Comparison of ENCODE assay signal across 11 cellular contexts in the genomic region with DNA sequence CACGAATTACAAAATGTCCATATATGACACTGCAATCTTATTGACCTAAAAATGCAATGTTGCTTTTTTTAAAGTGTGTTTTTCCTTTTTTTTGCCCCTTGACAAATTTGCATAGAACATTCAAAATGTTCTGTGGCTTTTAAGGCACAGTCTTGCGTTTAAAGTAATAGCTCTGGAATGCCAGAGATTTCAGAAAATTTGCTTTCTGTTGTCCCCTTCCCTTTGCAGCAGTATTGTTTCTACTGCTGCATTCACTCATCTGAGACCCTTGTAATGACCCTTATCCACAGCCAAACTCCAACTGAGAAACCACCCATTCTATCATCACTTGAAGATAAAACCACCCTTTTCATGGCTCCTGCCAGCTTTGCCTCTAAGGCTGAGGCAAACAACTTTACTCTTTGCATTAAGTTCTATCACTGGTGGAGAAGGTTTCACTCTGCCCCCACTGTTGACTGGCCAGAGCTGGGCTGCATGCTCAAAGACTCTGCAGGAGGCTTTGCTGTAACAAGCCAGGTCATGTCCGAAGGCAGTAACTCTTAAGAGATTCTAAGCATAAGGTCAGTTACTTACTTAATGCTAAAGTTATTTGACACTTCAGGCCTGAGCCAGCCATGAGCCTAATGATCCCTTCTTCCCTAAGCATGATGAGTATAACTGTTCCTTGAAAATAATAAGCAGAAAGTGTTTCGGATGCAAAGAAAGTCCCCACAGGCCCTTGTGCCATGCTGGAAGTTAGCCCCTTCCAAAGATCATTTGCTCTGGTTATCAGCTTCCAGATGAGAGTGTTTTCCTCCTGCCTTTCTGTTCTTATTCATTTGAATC.
DNase-seq lines count a peak whose midpoint lies in the region; ATAC-seq, FAIRE-seq and TF ChIP-seq lines count a peak whose summit lies in the region.
"Had no signal": no experiment of that assay in that cellular context is flagged by ENCODE, and none has a peak within 500 bp of the region (broad histone marks: within the 10 kb centered on the region; RNA-seq: fewer than 3 reads in every experiment).

No MANE protein-coding gene starts in this region.

- ATAC-seq in left cardiac atrium (peak; percentile 32 to 78), HG02852 (IDR thresholded peaks at IDR 0.05; ENCODE audit: unreplicated experiment) (no peak)
- ATAC-seq in activated naive CD8-positive, alpha-beta T cell treated with anti-CD3 and anti-CD28 coated beads, Interleukin-2, amount 50 U/mL, for 24 hours = no peak
- ATAC-seq: PC-3 had no signal

- H3K27me3 Mint-ChIP-seq in astrocyte (ENCODE audit: low read depth, unreplicated experiment) (no peaks in the 10 kb centered on the region), progenitor cell of endocrine pancreas (no peaks in the 10 kb centered on the region)
- no peaks in the 10 kb centered on the region for H3K27me3 Mint-ChIP-seq in activated naive CD8-positive, alpha-beta T cell treated with anti-CD3 and anti-CD28 coated beads, Interleukin-2, amount 50 U/mL, for 24 hours
- H3K27me3 Mint-ChIP-seq: activated naive CD8-positive, alpha-beta T cell had no signal

- H3K4me3 Mint-ChIP-seq in astrocyte (ENCODE audit: unreplicated experiment) (peak overlapping the region; percentile 55), progenitor cell of endocrine pancreas (ENCODE audit: low read depth) (no peak overlapping the region)
- H3K4me3 Mint-ChIP-seq in activated naive CD8-positive, alpha-beta T cell treated with anti-CD3 and anti-CD28 coated beads, Interleukin-2, amount 50 U/mL, for 24 hours = no peak overlapping the region
- H3K4me3 Mint-ChIP-seq: activated naive CD8-positive, alpha-beta T cell had no signal

- H3K9me3 ChIP-seq in astrocyte (ENCODE audit: insufficient read depth, low read depth, low read length) = no peaks in the 10 kb centered on the region

- H2AFZ ChIP-seq in astrocyte (ENCODE audit: low read depth, low read length) = peak overlapping the region; percentile 19

- intact Hi-C loops in left cardiac atrium (cut with DNase I) = loop anchor here (10.0 kb wide), 2 partner anchors 50 to 90 kb away; no protein-coding TSS in a partner anchor

- H3K9me3 Mint-ChIP-seq in astrocyte (ENCODE audit: unreplicated experiment) = no peaks in the 10 kb centered on the region
- H3K9me3 Mint-ChIP-seq in progenitor cell of endocrine pancreas (ENCODE audit: low read depth) = no peaks in the 10 kb centered on the region
- no peaks in the 10 kb centered on the region for H3K9me3 Mint-ChIP-seq in activated naive CD8-positive, alpha-beta T cell treated with anti-CD3 and anti-CD28 coated beads, Interleukin-2, amount 50 U/mL, for 24 hours

- H3K36me3 ChIP-seq in astrocyte (ENCODE audit: insufficient read depth, low read length) = peaks cover 3% of the 10 kb centered on the region

- H3K36me3 Mint-ChIP-seq in astrocyte (ENCODE audit: low read depth, unreplicated experiment) = peaks cover 2% of the 10 kb centered on the region
- peaks cover 6% of the 10 kb centered on the region for H3K36me3 Mint-ChIP-seq in progenitor cell of endocrine pancreas (ENCODE audit: insufficient read depth)
- peaks cover 11% of the 10 kb centered on the region for H3K36me3 Mint-ChIP-seq in activated naive CD8-positive, alpha-beta T cell treated with anti-CD3 and anti-CD28 coated beads, Interleukin-2, amount 50 U/mL, for 24 hours (ENCODE audit: low read depth)

- H3K9ac ChIP-seq in astrocyte (ENCODE audit: low read length) = peak overlapping the region; percentile 46

- no peaks in the 10 kb centered on the region for H3K27me3 ChIP-seq in astrocyte (ENCODE audit: insufficient read depth, low read length)

- no peak for TF ChIP-seq CTCF in astrocyte (IDR thresholded peaks at IDR 0.05; ENCODE audit: insufficient read depth, low read depth, low read length)
- no peak for TF ChIP-seq CTCF in progenitor cell of endocrine pancreas (IDR thresholded peaks at IDR 0.05; ENCODE audit: unreplicated experiment)

- DNase-seq in EH (ENCODE audit: low read depth) (peak; percentile 77), astrocyte (ENCODE audit: low read depth) (peak; percentile 80), left cardiac atrium (no peak), progenitor cell of endocrine pancreas (ENCODE audit: low spot score, unreplicated experiment) (no peak), SK-N-DZ (ENCODE audit: low spot score) (no peak)
- no peak for DNase-seq in stimulated activated naive CD4-positive, alpha-beta T cell treated with Interleukin-2 at 50 U/mL for 16 hours (lab: John Stamatoyannopoulos, UW)
- DNase-seq in activated naive CD8-positive, alpha-beta T cell treated with anti-CD3 and anti-CD28 coated beads, Interleukin-2, amount 50 U/mL, for 24 hours = no peak
- DNase-seq: GDM1, PC-3 had no signal

- H3K27ac ChIP-seq in astrocyte (ENCODE audit: low read depth, low read length) = peak overlapping the region; percentile 72

- peaks cover 28% of the 10 kb centered on the region for H3K4me1 ChIP-seq in astrocyte (ENCODE audit: insufficient read depth, low read length)

- H3K4me1 Mint-ChIP-seq in astrocyte (ENCODE audit: low read depth, unreplicated experiment) (peaks cover 42% of the 10 kb centered on the region), progenitor cell of endocrine pancreas (ENCODE audit: low read depth) (peaks cover 42% of the 10 kb centered on the region)
- H3K4me1 Mint-ChIP-seq in activated naive CD8-positive, alpha-beta T cell treated with anti-CD3 and anti-CD28 coated beads, Interleukin-2, amount 50 U/mL, for 24 hours = peaks cover under 1% of the 10 kb centered on the region

- peaks cover 11% of the 10 kb centered on the region for H3K79me2 ChIP-seq in astrocyte (ENCODE audit: insufficient read depth, low read length)

- peak; percentile 49 for FAIRE-seq in astrocyte (lab: Jason Lieb, UNC)

- H3K4me2 ChIP-seq in astrocyte (ENCODE audit: low read length) = peak overlapping the region; percentile 75

- no peak overlapping the region for H3K4me3 ChIP-seq in astrocyte (ENCODE audit: insufficient read depth, low read depth, low read length)

- H3K27ac Mint-ChIP-seq in astrocyte (ENCODE audit: unreplicated experiment) = peak overlapping the region; percentile 96
- peak overlapping the region; percentile 92 for H3K27ac Mint-ChIP-seq in progenitor cell of endocrine pancreas
- H3K27ac Mint-ChIP-seq in activated naive CD8-positive, alpha-beta T cell treated with anti-CD3 and anti-CD28 coated beads, Interleukin-2, amount 50 U/mL, for 24 hours = no peak overlapping the region
- H3K27ac Mint-ChIP-seq: activated naive CD8-positive, alpha-beta T cell had no signal

- H4K20me1 ChIP-seq in astrocyte (ENCODE audit: insufficient read depth, low read length) = no peaks in the 10 kb centered on the region

Comparison
In these comparisons a context has a peak if more than half of its experiments do, and no peak if none do; other contexts are left out.
1. DNase-seq: peak in EH (single experiment) and astrocyte (single experiment); none in left cardiac atrium (single experiment), progenitor cell of endocrine pancreas (single experiment), SK-N-DZ (single experiment), stimulated activated naive CD4-positive, alpha-beta T cell treated with Interleukin-2 at 50 U/mL for 16 hours (single experiment) and activated naive CD8-positive, alpha-beta T cell treated with anti-CD3 and anti-CD28 coated beads, Interleukin-2, amount 50 U/mL, for 24 hours (single experiment).
2. ATAC-seq: peak in left cardiac atrium (2 of 2); none in HG02852 (single experiment) and activated naive CD8-positive, alpha-beta T cell treated with anti-CD3 and anti-CD28 coated beads, Interleukin-2, amount 50 U/mL, for 24 hours (single experiment).